9 cellular contexts compared by ENCODE assay signal in the genomic region with DNA sequence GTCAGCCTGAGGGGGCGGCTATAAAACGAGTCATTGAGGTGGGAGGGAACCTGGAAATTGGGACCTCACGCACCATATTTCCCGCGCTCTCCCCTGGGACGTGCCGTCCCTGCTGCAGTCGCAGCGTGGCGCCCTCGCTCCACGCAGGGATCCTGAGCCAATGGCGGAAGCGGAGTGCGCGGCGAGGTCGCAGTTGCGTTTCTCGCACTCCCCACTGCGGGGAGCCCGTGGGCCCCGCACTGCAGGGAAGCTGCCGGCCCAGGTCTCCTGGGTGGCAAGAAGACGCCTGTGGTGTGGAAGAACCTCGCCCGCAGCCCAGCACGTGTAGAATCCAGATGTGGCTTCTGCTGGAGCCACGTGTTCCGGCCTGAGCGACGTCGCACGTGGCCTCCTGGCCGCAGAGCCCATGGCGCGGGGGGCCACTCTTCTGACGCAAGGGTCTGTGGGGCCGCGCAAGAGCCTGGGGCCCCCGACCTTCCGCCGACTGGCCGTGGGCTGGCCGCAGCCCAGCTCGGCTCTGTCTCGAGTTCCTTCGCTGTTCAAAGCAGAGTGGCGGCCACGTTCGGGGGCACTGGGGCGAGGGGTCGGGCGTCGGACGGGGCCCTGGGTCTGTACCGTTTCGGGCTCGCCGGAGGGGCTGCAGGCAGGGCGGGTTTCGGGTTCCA. TPM values are rescaled to one million over a fixed set of nuclear protein-coding genes. Genes with fewer than 3 reads are reported as not detected.
DNase-seq lines count a peak whose midpoint lies in the region; ATAC-seq and TF ChIP-seq lines count a peak whose summit lies in the region.
"Had no signal": no experiment of that assay in that cellular context is flagged by ENCODE, and none has a peak within 500 bp of the region (broad histone marks: within the 10 kb centered on the region; RNA-seq: fewer than 3 reads in every experiment).

No MANE protein-coding gene starts in this region.

- peaks cover 3% of the 10 kb centered on the region; the same call in 1 of the 2 replicates for H4K20me1 ChIP-seq in GM23338 (replicated peaks; ENCODE audit: insufficient read depth)

- H3F3A ChIP-seq in GM23338 (replicated peaks; ENCODE audit: low read depth) = 0 out of 2 replicates have a peak, but pooled peaks cover 10% of the 10 kb centered on the region

- H3K9me3 ChIP-seq in endodermal cell (ENCODE audit: control insufficient read depth, low read length) = no peaks in the 10 kb centered on the region

- H3K36me3 Mint-ChIP-seq in GM23338 (ENCODE audit: low read depth) (no peaks in the 10 kb centered on the region), endodermal cell (ENCODE audit: low read depth) (peaks cover 9% of the 10 kb centered on the region)

- H3K4me1 ChIP-seq in GM23338 (ENCODE audit: insufficient read depth) = no peaks in the 10 kb centered on the region; the same call in 1 of the 2 replicates
- H3K4me1 ChIP-seq in endodermal cell (ENCODE audit: control insufficient read depth, insufficient read depth, low read length) = no peaks in the 10 kb centered on the region

- H3K27me3 ChIP-seq in GM23338 (ENCODE audit: insufficient read depth) (peaks cover 50% of the 10 kb centered on the region), endodermal cell (ENCODE audit: control insufficient read depth, insufficient read depth, low read length, poor library complexity, severe bottlenecking) (peaks cover 28% of the 10 kb centered on the region)

- peak overlapping the region; percentile 64 for H3K4me2 ChIP-seq in GM23338

- TF ChIP-seq CTCF in GM23338 (conservative IDR thresholded peaks at IDR 0.05; ENCODE audit: low read depth in 2 of 2) (peak; percentile 74 to 98), endodermal cell (conservative IDR thresholded peaks at IDR 0.05) (peak; percentile 94)

- H3K27me3 Mint-ChIP-seq in GM23338 (ENCODE audit: insufficient read depth, low read depth, poor library complexity) = peaks cover 36% of the 10 kb centered on the region
- H3K27me3 Mint-ChIP-seq in endodermal cell (ENCODE audit: insufficient read depth) = peaks cover 8% of the 10 kb centered on the region

- H3K9me3 Mint-ChIP-seq in GM23338 (peaks cover 3% of the 10 kb centered on the region; the same call in 2 of the 3 replicates), endodermal cell (no peaks in the 10 kb centered on the region)

- no peak overlapping the region for H3K9ac ChIP-seq in endodermal cell (ENCODE audit: extremely low read depth, low read length, poor library complexity, severe bottlenecking)

- peak; percentile 72 for ATAC-seq in GM23338
- ATAC-seq in GM18511 (IDR thresholded peaks at IDR 0.05; ENCODE audit: unreplicated experiment) = no peak

- H3K36me3 ChIP-seq in GM23338 (ENCODE audit: insufficient read depth) (no peaks in the 10 kb centered on the region), endodermal cell (ENCODE audit: control insufficient read depth, insufficient read depth, low read length) (peaks cover 7% of the 10 kb centered on the region)

- in situ Hi-C loops in Caki2 (cut with HindIII; ENCODE audit: low pct_unique_long_range_greater_than_20kb, low sequenced_read_pairs) = loop anchor here (25.0 kb wide), 1 partner anchor 325 kb away; no protein-coding TSS in a partner anchor

- no peaks in the 10 kb centered on the region for H3K9me2 ChIP-seq in GM23338 (ENCODE audit: insufficient read depth)

- H3K4me3 ChIP-seq in GM23338 = peak overlapping the region; percentile 34; the same call in 1 of the 2 replicates
- no peak overlapping the region for H3K4me3 ChIP-seq in endodermal cell (ENCODE audit: low read length)
- H3K4me3 ChIP-seq: SK-N-MC had no signal

- no peak overlapping the region for H3K27ac Mint-ChIP-seq in GM23338
- H3K27ac Mint-ChIP-seq in endodermal cell = no peak overlapping the region

- H3K79me2 ChIP-seq in GM23338 (replicated peaks; ENCODE audit: insufficient read depth) = no peaks in the 10 kb centered on the region

- H3K4me1 Mint-ChIP-seq in GM23338 (peaks cover 5% of the 10 kb centered on the region; the same call in 2 of the 3 replicates), endodermal cell (peaks cover 14% of the 10 kb centered on the region)

- H3K27ac ChIP-seq in GM23338 (ENCODE audit: low read depth) (no peak overlapping the region), endodermal cell (ENCODE audit: low read depth, low read length) (no peak overlapping the region)
- H3K27ac ChIP-seq: SK-N-MC had no signal

- no peak overlapping the region for H2AFZ ChIP-seq in GM23338

- DNase-seq in Caki2 (ENCODE audit: low read depth) (peak; percentile 49), GM23338 (ENCODE audit: low spot score) (peak; percentile 82), NCI-H1105 treated with DMSO at 0.1 percent for 48 hours (lab: John Stamatoyannopoulos, UW) (peak; percentile 61), endodermal cell (peak; percentile 88), midbrain (lab: John Stamatoyannopoulos, UW) (peak; percentile 73)
- DNase-seq in activated CD8-positive, alpha-beta memory T cell treated with anti-CD3 and anti-CD28 coated beads for 48 hours (ENCODE audit: low read depth in 2 of 3, low spot score in 2 of 3) = peak; percentile 40 to 57 (median 50)
- peak; percentile 40 to 52 for DNase-seq in stimulated activated CD8-positive, alpha-beta memory T cell treated with anti-CD3 and anti-CD28 coated beads, Interleukin-4, amount 100 ng/mL, for 4 hours (ENCODE audit: low read depth in 2 of 2, low spot score in 1 of 2)

- WGBS in endodermal cell (ENCODE audit: insufficient coverage in 1 of 2, insufficient read length in 1 of 2), 2 experiments = 59 to 60% methylated on average over 32 to 62 of the region's 62 CpGs

- no peak overlapping the region for H3K4me3 Mint-ChIP-seq in GM23338
- H3K4me3 Mint-ChIP-seq in endodermal cell = no peak overlapping the region

TF ChIP-seq in GM23338, 12 proteins besides CTCF, POLR2A, EP300 and RAD21 (continues in another document):
- no peak for TF ChIP-seq EZH2 (IDR thresholded peaks at IDR 0.05; ENCODE audit: low read depth, unreplicated experiment)
- TF ChIP-seq POLR2AphosphoS5 (IDR thresholded peaks at IDR 0.05; ENCODE audit: low read depth) = peak; percentile 66

RNA-seq across cellular contexts. Expression of gene HIF1AN, which starts 26.4 kb away (rescaled TPM):
- 5.9 and 35.9 TPM in 2 replicates for total RNA-seq in Caki2 (2014; rRNA removed; shearing (Covaris generic); ENCODE audit: low replicate concordance)
- total RNA-seq in GM23338 (2014; rRNA removed; shearing (Covaris generic)) = 25.3 and 26.3 TPM in 2 replicates
- polyA plus RNA-seq in GM23338 (2016; fragmentation: Nextera tagmentation; extraction: Ambion mirVana) = 9.1 and 9.9 TPM in 2 replicates
- total RNA-seq in endodermal cell = 10 to 100 TPM; 51.8 to 58.8 TPM
- polyA plus RNA-seq in endodermal cell (2013, experiment 1 of 2) = 28.9 TPM
- polyA plus RNA-seq in endodermal cell (2013, experiment 2 of 2) = 22.4 TPM

RNA-seq across cellular contexts. Expression of gene NDUFB8, which starts 32.5 kb away (rescaled TPM):
- 132 and 185 TPM in 2 replicates for total RNA-seq in Caki2 (2014; rRNA removed; shearing (Covaris generic); ENCODE audit: low replicate concordance)
- 131 and 133 TPM in 2 replicates for total RNA-seq in GM23338 (2014; rRNA removed; shearing (Covaris generic))
- polyA plus RNA-seq in GM23338 (2016; fragmentation: Nextera tagmentation; extraction: Ambion mirVana) = 464 and 520 TPM in 2 replicates
- total RNA-seq in endodermal cell = 100 to 1,000 TPM; 162 to 192 TPM
- 196 TPM for polyA plus RNA-seq in endodermal cell (2013, experiment 1 of 2)
- polyA plus RNA-seq in endodermal cell (2013, experiment 2 of 2) = 185 TPM

RNA-seq across cellular contexts. Expression of gene SEC31B, which starts 42.5 kb away (rescaled TPM):
- 0.71 TPM in 1 of 2 replicates, not detected in the other for total RNA-seq in Caki2 (2014; rRNA removed; shearing (Covaris generic); ENCODE audit: low replicate concordance)
- total RNA-seq in GM23338 (2014; rRNA removed; shearing (Covaris generic)) = 5.8 and 6.7 TPM in 2 replicates
- polyA plus RNA-seq in GM23338 (2016; fragmentation: Nextera tagmentation; extraction: Ambion mirVana) = 2.9 TPM in 2 replicates
- total RNA-seq in endodermal cell = 10 to 100 TPM in 1 of 2 donors, 1 to 10 TPM in 1; 9.0 to 13.6 TPM
- 14.0 TPM for polyA plus RNA-seq in endodermal cell (2013, experiment 1 of 2)
- polyA plus RNA-seq in endodermal cell (2013, experiment 2 of 2) = 13.4 TPM
